ENCODE assay signal across 1 cellular context in the genomic region with DNA sequence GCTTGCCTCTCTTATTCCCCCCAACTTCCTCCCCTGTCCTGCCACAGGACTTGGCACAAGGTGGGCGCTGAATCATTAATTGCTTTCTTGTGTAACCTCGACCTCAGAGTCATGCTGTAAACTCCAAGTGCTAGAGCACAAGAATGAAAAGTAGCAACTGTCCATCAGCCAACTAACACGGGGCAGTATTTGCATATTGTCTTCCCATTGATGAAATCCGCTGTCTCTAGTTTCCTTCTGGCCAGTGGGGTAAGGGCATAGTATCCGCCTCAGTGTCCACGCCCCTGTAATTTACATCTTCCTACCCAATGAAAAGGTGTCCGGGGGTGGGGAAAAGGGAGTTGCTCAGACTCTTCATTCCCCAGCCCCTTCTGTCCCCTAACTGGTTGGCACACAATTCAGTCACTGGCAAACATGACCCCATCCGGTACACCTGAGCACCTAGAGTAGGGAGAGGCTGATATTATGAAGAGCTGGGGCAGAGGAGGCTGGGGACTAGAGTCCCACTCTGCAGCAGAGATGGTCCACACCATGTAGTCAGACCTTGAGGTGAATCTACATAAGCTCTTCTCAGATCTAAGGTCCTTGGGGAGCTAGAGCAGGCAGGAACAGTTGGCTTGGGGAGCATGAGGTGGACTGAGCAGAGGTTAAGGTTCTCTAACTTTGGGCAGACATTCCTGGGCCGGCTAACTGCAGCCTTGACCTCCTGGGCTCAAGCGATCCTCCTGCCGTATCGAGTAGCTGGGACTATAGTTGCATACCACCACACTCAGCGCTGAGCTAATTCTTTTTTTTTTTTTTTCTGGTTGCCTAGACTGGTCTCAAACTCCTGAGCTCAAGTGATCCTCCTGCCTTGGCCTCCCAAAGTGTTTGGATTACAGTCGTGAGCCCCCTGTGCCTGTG.
TF ChIP-seq lines count a peak whose summit lies in the region.

No MANE protein-coding gene starts in this region.

TF ChIP-seq in HepG2, 621 proteins besides CTCF, POLR2A, EP300 and RAD21 (continued from another document and continues in another):
- TF ChIP-seq, protein P1, sequence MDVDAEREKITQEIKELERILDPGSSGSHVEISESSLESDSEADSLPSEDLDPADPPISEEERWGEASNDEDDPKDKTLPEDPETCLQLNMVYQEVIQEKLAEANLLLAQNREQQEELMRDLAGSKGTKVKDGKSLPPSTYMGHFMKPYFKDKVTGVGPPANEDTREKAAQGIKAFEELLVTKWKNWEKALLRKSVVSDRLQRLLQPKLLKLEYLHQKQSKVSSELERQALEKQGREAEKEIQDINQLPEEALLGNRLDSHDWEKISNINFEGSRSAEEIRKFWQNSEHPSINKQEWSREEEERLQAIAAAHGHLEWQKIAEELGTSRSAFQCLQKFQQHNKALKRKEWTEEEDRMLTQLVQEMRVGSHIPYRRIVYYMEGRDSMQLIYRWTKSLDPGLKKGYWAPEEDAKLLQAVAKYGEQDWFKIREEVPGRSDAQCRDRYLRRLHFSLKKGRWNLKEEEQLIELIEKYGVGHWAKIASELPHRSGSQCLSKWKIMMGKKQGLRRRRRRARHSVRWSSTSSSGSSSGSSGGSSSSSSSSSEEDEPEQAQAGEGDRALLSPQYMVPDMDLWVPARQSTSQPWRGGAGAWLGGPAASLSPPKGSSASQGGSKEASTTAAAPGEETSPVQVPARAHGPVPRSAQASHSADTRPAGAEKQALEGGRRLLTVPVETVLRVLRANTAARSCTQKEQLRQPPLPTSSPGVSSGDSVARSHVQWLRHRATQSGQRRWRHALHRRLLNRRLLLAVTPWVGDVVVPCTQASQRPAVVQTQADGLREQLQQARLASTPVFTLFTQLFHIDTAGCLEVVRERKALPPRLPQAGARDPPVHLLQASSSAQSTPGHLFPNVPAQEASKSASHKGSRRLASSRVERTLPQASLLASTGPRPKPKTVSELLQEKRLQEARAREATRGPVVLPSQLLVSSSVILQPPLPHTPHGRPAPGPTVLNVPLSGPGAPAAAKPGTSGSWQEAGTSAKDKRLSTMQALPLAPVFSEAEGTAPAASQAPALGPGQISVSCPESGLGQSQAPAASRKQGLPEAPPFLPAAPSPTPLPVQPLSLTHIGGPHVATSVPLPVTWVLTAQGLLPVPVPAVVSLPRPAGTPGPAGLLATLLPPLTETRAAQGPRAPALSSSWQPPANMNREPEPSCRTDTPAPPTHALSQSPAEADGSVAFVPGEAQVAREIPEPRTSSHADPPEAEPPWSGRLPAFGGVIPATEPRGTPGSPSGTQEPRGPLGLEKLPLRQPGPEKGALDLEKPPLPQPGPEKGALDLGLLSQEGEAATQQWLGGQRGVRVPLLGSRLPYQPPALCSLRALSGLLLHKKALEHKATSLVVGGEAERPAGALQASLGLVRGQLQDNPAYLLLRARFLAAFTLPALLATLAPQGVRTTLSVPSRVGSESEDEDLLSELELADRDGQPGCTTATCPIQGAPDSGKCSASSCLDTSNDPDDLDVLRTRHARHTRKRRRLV (CRISPR knock-in tag; IDR thresholded peaks at IDR 0.05), result peak; percentile 96
- TF ChIP-seq, protein P2, sequence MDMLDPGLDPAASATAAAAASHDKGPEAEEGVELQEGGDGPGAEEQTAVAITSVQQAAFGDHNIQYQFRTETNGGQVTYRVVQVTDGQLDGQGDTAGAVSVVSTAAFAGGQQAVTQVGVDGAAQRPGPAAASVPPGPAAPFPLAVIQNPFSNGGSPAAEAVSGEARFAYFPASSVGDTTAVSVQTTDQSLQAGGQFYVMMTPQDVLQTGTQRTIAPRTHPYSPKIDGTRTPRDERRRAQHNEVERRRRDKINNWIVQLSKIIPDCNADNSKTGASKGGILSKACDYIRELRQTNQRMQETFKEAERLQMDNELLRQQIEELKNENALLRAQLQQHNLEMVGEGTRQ (IDR thresholded peaks at IDR 0.05; ENCODE audit: low read depth, low read length), result no peak
- TF ChIP-seq, protein P2 (CRISPR knock-in tag; IDR thresholded peaks at IDR 0.05; ENCODE audit: borderline replicate concordance), result no peak
- TF ChIP-seq, protein P3, sequence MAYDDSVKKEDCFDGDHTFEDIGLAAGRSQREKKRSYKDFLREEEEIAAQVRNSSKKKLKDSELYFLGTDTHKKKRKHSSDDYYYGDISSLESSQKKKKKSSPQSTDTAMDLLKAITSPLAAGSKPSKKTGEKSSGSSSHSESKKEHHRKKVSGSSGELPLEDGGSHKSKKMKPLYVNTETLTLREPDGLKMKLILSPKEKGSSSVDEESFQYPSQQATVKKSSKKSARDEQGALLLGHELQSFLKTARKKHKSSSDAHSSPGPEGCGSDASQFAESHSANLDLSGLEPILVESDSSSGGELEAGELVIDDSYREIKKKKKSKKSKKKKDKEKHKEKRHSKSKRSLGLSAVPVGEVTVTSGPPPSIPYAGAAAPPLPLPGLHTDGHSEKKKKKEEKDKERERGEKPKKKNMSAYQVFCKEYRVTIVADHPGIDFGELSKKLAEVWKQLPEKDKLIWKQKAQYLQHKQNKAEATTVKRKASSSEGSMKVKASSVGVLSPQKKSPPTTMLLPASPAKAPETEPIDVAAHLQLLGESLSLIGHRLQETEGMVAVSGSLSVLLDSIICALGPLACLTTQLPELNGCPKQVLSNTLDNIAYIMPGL (CRISPR knock-in tag; IDR thresholded peaks at IDR 0.05; ENCODE audit: borderline replicate concordance in 1 of 2, low read depth in 1 of 2), result no peak; a peak in 1 of 4 replicates
- TF ChIP-seq MEIS2 (CRISPR knock-in tag; IDR thresholded peaks at IDR 0.05), result no peak
- TF ChIP-seq, protein P4, sequence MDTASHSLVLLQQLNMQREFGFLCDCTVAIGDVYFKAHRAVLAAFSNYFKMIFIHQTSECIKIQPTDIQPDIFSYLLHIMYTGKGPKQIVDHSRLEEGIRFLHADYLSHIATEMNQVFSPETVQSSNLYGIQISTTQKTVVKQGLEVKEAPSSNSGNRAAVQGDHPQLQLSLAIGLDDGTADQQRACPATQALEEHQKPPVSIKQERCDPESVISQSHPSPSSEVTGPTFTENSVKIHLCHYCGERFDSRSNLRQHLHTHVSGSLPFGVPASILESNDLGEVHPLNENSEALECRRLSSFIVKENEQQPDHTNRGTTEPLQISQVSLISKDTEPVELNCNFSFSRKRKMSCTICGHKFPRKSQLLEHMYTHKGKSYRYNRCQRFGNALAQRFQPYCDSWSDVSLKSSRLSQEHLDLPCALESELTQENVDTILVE (CRISPR knock-in tag; IDR thresholded peaks at IDR 0.05), result no peak
- TF ChIP-seq ARHGAP35 (CRISPR knock-in tag; IDR thresholded peaks at IDR 0.05; ENCODE audit: borderline replicate concordance), result peak; percentile 35; the same call in 1 of the 2 replicates
- TF ChIP-seq, protein P5, sequence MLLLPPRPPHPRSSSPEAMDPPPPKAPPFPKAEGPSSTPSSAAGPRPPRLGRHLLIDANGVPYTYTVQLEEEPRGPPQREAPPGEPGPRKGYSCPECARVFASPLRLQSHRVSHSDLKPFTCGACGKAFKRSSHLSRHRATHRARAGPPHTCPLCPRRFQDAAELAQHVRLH (CRISPR knock-in tag; IDR thresholded peaks at IDR 0.05; ENCODE audit: borderline replicate concordance, low read depth), result no peak
- no peak for TF ChIP-seq HNRNPUL1 (IDR thresholded peaks at IDR 0.05; ENCODE audit: low read depth, low read length)
- TF ChIP-seq YY1 (IDR thresholded peaks at IDR 0.05; ENCODE audit: insufficient read depth, insufficient replicate concordance, low read depth, low read length), result no peak
- no peak for TF ChIP-seq SALL1 (CRISPR knock-in tag; IDR thresholded peaks at IDR 0.05)
- no peak for TF ChIP-seq KDM4B (CRISPR knock-in tag; IDR thresholded peaks at IDR 0.05)
- TF ChIP-seq RCOR2 (CRISPR knock-in tag; IDR thresholded peaks at IDR 0.05), result no peak
- peak; percentile 64; the same call in 1 of the 2 replicates for TF ChIP-seq CREB1 (IDR thresholded peaks at IDR 0.05)
- TF ChIP-seq CREB1 (CRISPR knock-in tag; IDR thresholded peaks at IDR 0.05), result peak; percentile 67
- TF ChIP-seq, protein P6, sequence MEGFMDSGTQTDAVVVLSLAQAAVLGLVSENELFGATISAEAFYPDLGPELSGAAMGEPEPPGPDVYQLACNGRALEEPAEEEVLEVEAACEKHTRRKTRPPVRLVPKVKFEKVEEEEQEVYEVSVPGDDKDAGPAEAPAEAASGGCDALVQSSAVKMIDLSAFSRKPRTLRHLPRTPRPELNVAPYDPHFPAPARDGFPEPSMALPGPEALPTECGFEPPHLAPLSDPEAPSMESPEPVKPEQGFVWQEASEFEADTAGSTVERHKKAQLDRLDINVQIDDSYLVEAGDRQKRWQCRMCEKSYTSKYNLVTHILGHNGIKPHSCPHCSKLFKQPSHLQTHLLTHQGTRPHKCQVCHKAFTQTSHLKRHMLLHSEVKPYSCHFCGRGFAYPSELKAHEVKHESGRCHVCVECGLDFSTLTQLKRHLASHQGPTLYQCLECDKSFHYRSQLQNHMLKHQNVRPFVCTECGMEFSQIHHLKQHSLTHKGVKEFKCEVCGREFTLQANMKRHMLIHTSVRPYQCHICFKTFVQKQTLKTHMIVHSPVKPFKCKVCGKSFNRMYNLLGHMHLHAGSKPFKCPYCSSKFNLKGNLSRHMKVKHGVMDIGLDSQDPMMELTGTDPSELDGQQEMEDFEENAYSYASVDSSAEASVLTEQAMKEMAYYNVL (CRISPR knock-in tag; IDR thresholded peaks at IDR 0.05; ENCODE audit: borderline replicate concordance), result no peak
- TF ChIP-seq KLF9 (CRISPR knock-in tag; IDR thresholded peaks at IDR 0.05; ENCODE audit: low read depth), result no peak
- no peak for TF ChIP-seq PITX1 (CRISPR knock-in tag; IDR thresholded peaks at IDR 0.05)
- TF ChIP-seq TBX3 (IDR thresholded peaks at IDR 0.05; ENCODE audit: borderline replicate concordance), result peak; percentile 89
- no peak for TF ChIP-seq ZNF605 (CRISPR knock-in tag; IDR thresholded peaks at IDR 0.05)
- TF ChIP-seq, protein P7, sequence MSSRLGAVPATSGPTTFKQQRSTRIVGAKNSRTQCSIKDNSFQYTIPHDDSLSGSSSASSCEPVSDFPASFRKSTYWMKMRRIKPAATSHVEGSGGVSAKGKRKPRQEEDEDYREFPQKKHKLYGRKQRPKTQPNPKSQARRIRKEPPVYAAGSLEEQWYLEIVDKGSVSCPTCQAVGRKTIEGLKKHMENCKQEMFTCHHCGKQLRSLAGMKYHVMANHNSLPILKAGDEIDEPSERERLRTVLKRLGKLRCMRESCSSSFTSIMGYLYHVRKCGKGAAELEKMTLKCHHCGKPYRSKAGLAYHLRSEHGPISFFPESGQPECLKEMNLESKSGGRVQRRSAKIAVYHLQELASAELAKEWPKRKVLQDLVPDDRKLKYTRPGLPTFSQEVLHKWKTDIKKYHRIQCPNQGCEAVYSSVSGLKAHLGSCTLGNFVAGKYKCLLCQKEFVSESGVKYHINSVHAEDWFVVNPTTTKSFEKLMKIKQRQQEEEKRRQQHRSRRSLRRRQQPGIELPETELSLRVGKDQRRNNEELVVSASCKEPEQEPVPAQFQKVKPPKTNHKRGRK (CRISPR knock-in tag; IDR thresholded peaks at IDR 0.05), result no peak
- TF ChIP-seq ZMYM4 (CRISPR knock-in tag; IDR thresholded peaks at IDR 0.05), result no peak
- TF ChIP-seq, protein P8, sequence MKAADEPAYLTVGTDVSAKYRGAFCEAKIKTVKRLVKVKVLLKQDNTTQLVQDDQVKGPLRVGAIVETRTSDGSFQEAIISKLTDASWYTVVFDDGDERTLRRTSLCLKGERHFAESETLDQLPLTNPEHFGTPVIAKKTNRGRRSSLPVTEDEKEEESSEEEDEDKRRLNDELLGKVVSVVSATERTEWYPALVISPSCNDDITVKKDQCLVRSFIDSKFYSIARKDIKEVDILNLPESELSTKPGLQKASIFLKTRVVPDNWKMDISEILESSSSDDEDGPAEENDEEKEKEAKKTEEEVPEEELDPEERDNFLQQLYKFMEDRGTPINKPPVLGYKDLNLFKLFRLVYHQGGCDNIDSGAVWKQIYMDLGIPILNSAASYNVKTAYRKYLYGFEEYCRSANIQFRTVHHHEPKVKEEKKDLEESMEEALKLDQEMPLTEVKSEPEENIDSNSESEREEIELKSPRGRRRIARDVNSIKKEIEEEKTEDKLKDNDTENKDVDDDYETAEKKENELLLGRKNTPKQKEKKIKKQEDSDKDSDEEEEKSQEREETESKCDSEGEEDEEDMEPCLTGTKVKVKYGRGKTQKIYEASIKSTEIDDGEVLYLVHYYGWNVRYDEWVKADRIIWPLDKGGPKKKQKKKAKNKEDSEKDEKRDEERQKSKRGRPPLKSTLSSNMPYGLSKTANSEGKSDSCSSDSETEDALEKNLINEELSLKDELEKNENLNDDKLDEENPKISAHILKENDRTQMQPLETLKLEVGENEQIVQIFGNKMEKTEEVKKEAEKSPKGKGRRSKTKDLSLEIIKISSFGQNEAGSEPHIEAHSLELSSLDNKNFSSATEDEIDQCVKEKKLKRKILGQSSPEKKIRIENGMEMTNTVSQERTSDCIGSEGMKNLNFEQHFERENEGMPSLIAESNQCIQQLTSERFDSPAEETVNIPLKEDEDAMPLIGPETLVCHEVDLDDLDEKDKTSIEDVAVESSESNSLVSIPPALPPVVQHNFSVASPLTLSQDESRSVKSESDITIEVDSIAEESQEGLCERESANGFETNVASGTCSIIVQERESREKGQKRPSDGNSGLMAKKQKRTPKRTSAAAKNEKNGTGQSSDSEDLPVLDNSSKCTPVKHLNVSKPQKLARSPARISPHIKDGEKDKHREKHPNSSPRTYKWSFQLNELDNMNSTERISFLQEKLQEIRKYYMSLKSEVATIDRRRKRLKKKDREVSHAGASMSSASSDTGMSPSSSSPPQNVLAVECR (CRISPR knock-in tag; IDR thresholded peaks at IDR 0.05; ENCODE audit: borderline replicate concordance), result peak; percentile 31; the same call in 1 of the 2 replicates
- TF ChIP-seq KDM5A (IDR thresholded peaks at IDR 0.05; ENCODE audit: borderline replicate concordance, low read length), result no peak; the same call in 1 of the 2 replicates
